In genomic region chr2:171434671-171434980, GRCh38 we compare ENCODE assay signal across 8 cellular contexts. TPM values are rescaled to one million over a fixed set of nuclear protein-coding genes. Genes with fewer than 3 reads are reported as not detected.
A peak's percentile ranks its signal among the peaks of the same experiment; 100 is the strongest.
DNase-seq lines count a peak whose midpoint lies in the region; ATAC-seq, FAIRE-seq and TF ChIP-seq lines count a peak whose summit lies in the region.

No MANE protein-coding gene starts in this region.

- ATAC-seq in HepG2 = no peak

- H2AFZ ChIP-seq in HepG2 (ENCODE audit: low read length) = no peak overlapping the region

- no peak for DNase-seq in AG10803 (ENCODE audit: low read depth)
- DNase-seq in HS-27A (ENCODE audit: low read depth) = peak; percentile 14
- peak in 1 of 2 donors; percentile 15 for DNase-seq in ascending aorta (ENCODE audit: low spot score in 2 of 2)
- peak; percentile 76 for DNase-seq in HepG2 (ENCODE audit: low spot score)
- no peak for DNase-seq in dedifferentiated amniotic fluid mesenchymal stem cell (ENCODE audit: extremely low spot score)
- DNase-seq in stimulated activated CD4-positive, alpha-beta T cell treated with anti-CD3 and anti-CD28 coated beads, Interleukin-1b, Interleukin-23, amount 100 ng/mL, for 48 hours = no peak
- DNase-seq in activated effector memory CD4-positive, alpha-beta T cell treated with anti-CD3 and anti-CD28 coated beads, Interleukin-2, amount 50 U/mL, for 16 hours = no peak

- H3K4me1 ChIP-seq in ascending aorta (peaks cover 0 to 14% of the 10 kb centered on the region in 2 donors), HepG2 (ENCODE audit: insufficient read depth, low read length) (peaks cover 69% of the 10 kb centered on the region)

- H3K27me3 ChIP-seq in ascending aorta (no peaks in the 10 kb centered on the region), HepG2 (ENCODE audit: control insufficient read depth in 1 of 2, insufficient read depth in 2 of 2, low read length in 2 of 2) (no peaks in the 10 kb centered on the region; a peak in 1 of 5 replicates)

- peak overlapping the region; percentile 97 for H3K9ac ChIP-seq in HepG2 (ENCODE audit: insufficient read depth, low read depth, low read length)

- TF ChIP-seq CTCF in AG10803 (conservative IDR thresholded peaks at IDR 0.05; ENCODE audit: low read length) (no peak), ascending aorta (IDR thresholded peaks at IDR 0.05) (no peak), HepG2 (CRISPR knock-in tag; IDR thresholded peaks at IDR 0.05) (no peak)

- BruUV-seq in HepG2 (replicated peaks; lab: Mats Ljungman, UMichigan) = no TSS peak

- CTCF ChIA-PET in HepG2 (lab: Yijun Ruan, JAX; ENCODE audit: low intra/inter-chr PET ratio, low total read pairs) = no interaction called here

- no peaks in the 10 kb centered on the region for H3K9me3 ChIP-seq in ascending aorta
- no peaks in the 10 kb centered on the region for H3K9me3 ChIP-seq in HepG2 (ENCODE audit: low read length)

- WGBS in HepG2 (ENCODE audit: low lambda C conversion rate) = 2% methylated on average over 20 of the region's 20 CpGs

- peak overlapping the region; percentile 77 for H3K4me2 ChIP-seq in HepG2 (ENCODE audit: low read depth, low read length)

- POLR2A ChIA-PET in HepG2 (lab: Yijun Ruan, JAX) = interaction anchor here (1.4 to 1.5 kb wide), 2 partner anchors 45 to 506 kb away, joined by 3 to 13 read pairs; partner anchors contain the start of gene GORASP2

- H4K20me1 ChIP-seq in HepG2 (ENCODE audit: insufficient read depth, low read length) = no peaks in the 10 kb centered on the region

- no peak for TF ChIP-seq RAD21 in HepG2 (CRISPR knock-in tag; IDR thresholded peaks at IDR 0.05)

- peak overlapping the region; percentile 77 for H3K4me3 ChIP-seq in AG10803 (ENCODE audit: low read length)
- H3K4me3 ChIP-seq in ascending aorta = peak overlapping the region; percentile 82 to 97
- peak overlapping the region; percentile 78 to 90 (median 88) for H3K4me3 ChIP-seq in HepG2 (replicated peaks in 1 of 3; ENCODE audit: insufficient read depth in 1 of 3, low read depth in 2 of 3, low read length in 3 of 3)

- H3K27ac ChIP-seq in ascending aorta = peak overlapping the region; percentile 96 to 99
- H3K27ac ChIP-seq in HepG2 (ENCODE audit: extremely low read length, insufficient read depth, low read length) = peak overlapping the region; percentile 87
- H3K27ac ChIP-seq in temporal lobe (ENCODE audit: low read depth, low read length) = peak overlapping the region; percentile 82

- TF ChIP-seq EP300 in HepG2 (IDR thresholded peaks at IDR 0.05; ENCODE audit: low read depth in 2 of 2, low read length in 2 of 2) (no peak), HepG2 (CRISPR knock-in tag; IDR thresholded peaks at IDR 0.05; ENCODE audit: borderline replicate concordance) (no peak)

- in situ Hi-C loops in HepG2 (cut with HindIII; ENCODE audit: extremely low pct_ligation_motif_present, low pct_unique_long_range_greater_than_20kb) = no loop called here

- intact Hi-C loops in ascending aorta (cut with DNase I) = loop anchor here (1.0 to 10.0 kb wide), 9 partner anchors 18 to 1850 kb away; partner anchors contain the start of genes CYBRD1, DYNC1I2, GORASP2 and PDK1
- intact Hi-C loops in HepG2 (cut with micrococcal nuclease; ENCODE audit: unreplicated experiment) = loop anchor here (1.0 to 5.0 kb wide), 2 partner anchors 272 to 461 kb away; partner anchors contain the start of gene TLK1

- H3K36me3 ChIP-seq in ascending aorta (peaks cover 0 to 20% of the 10 kb centered on the region in 2 donors), HepG2 (replicated peaks in 1 of 2; ENCODE audit: control insufficient read depth in 1 of 2, insufficient read depth in 2 of 2, low read length in 2 of 2) (peaks cover 3 to 24% of the 10 kb centered on the region in 2 experiments)

- no peak for TF ChIP-seq POLR2A in HepG2 (IDR thresholded peaks at IDR 0.05; ENCODE audit: insufficient read depth in 1 of 2, low read depth in 2 of 2, low read length in 2 of 2)

- peaks cover 69% of the 10 kb centered on the region for H3K79me2 ChIP-seq in HepG2 (ENCODE audit: insufficient read depth, low read length)

- FAIRE-seq in HepG2 (lab: Jason Lieb, UNC) = no peak

TF ChIP-seq in HepG2, 621 proteins besides CTCF, POLR2A, EP300 and RAD21 (continues in another document):
- TF ChIP-seq CBX1 (IDR thresholded peaks at IDR 0.05; ENCODE audit: low read depth) (no peak), GZF1 (CRISPR knock-in tag; IDR thresholded peaks at IDR 0.05) (no peak), ZNF263 (CRISPR knock-in tag; IDR thresholded peaks at IDR 0.05) (peak; percentile 41), ZBTB2 (CRISPR knock-in tag; IDR thresholded peaks at IDR 0.05; ENCODE audit: low read depth) (no peak), ATF7 (IDR thresholded peaks at IDR 0.05) (no peak), ATF7 (CRISPR knock-in tag; IDR thresholded peaks at IDR 0.05) (no peak), ZNF790 (CRISPR knock-in tag; IDR thresholded peaks at IDR 0.05; ENCODE audit: borderline replicate concordance) (no peak), FOXK2 (IDR thresholded peaks at IDR 0.05) (no peak), ARID2 (CRISPR knock-in tag; IDR thresholded peaks at IDR 0.05; ENCODE audit: borderline replicate concordance) (no peak), SMYD3 (CRISPR knock-in tag; IDR thresholded peaks at IDR 0.05) (0 out of 2 replicates have a peak, but pooled peaks have one; percentile 52), ZMYM3 (CRISPR knock-in tag; IDR thresholded peaks at IDR 0.05) (no peak), BRCA1 (CRISPR knock-in tag; IDR thresholded peaks at IDR 0.05) (0 out of 2 replicates have a peak, but pooled peaks have one; percentile 16), PTBP1 (IDR thresholded peaks at IDR 0.05; ENCODE audit: low read depth, low read length, poor library complexity, severe bottlenecking) (no peak)

RNA-seq across cellular contexts. Expression of gene DCAF17, which starts 0.6 kb away (rescaled TPM):
- 22.6 TPM for total RNA-seq in ascending aorta
- total RNA-seq in HepG2 (2016; rRNA removed; fragmentation: Illumina TruSeq; extraction: Trizol) = 30.0 and 35.3 TPM in 2 replicates
- total RNA-seq in HepG2 (2016; cell fraction: cytosol; rRNA removed; fragmentation: Illumina TruSeq; extraction: Trizol; ENCODE audit: low read depth) = 26.5 and 32.7 TPM in 2 replicates
- 30.5 and 35.1 TPM in 2 replicates for total RNA-seq in HepG2 (2016; cell fraction: insoluble cytoplasmic fraction; rRNA removed; fragmentation: Illumina TruSeq; extraction: Trizol)
- total RNA-seq in HepG2 (2016; cell fraction: membrane; rRNA removed; fragmentation: Illumina TruSeq; extraction: Trizol) = 21.8 and 25.2 TPM in 2 replicates
- 44.6 and 46.6 TPM in 2 replicates for total RNA-seq in HepG2 (2016; cell fraction: nucleus; rRNA removed; fragmentation: Illumina TruSeq; extraction: Trizol)
- polyA plus RNA-seq in HepG2 (2011; rRNA removed) = 13.7 and 13.8 TPM in 2 replicates
- polyA plus RNA-seq in HepG2 (2011; cell fraction: cytosol; rRNA removed) = 5.4 and 7.3 TPM in 2 replicates
- polyA plus RNA-seq in HepG2 (2011; cell fraction: nucleus; rRNA removed) = 14.2 and 21.4 TPM in 2 replicates
- 12.1 and 13.8 TPM in 2 replicates for polyA plus RNA-seq in HepG2 (2012)
- 2.4 and 2.6 TPM in 2 replicates for polyA plus RNA-seq in HepG2 (2016; cell fraction: cytosol; fragmentation: Illumina TruSeq; extraction: Trizol; ENCODE audit: low read depth)
- polyA plus RNA-seq in HepG2 (2016; cell fraction: insoluble cytoplasmic fraction; fragmentation: Illumina TruSeq; extraction: Trizol; ENCODE audit: low read depth) = 23.4 and 23.9 TPM in 2 replicates
- 6.3 and 7.2 TPM in 2 replicates for polyA plus RNA-seq in HepG2 (2016; cell fraction: membrane; fragmentation: Illumina TruSeq; extraction: Trizol; ENCODE audit: low read depth)
- polyA plus RNA-seq in HepG2 (2016; cell fraction: nucleus; fragmentation: Illumina TruSeq; extraction: Trizol; ENCODE audit: insufficient read depth, low read depth) = 43.8 and 46.2 TPM in 2 replicates
- polyA minus RNA-seq in HepG2 (2011; rRNA and poly(A)+ RNA removed; ENCODE audit: low replicate concordance) = 5.9 and 15.8 TPM in 2 replicates
- 14.3 and 20.7 TPM in 2 replicates for polyA minus RNA-seq in HepG2 (2011; cell fraction: cytosol; rRNA and poly(A)+ RNA removed)
- polyA minus RNA-seq in HepG2 (2011; cell fraction: nucleus; rRNA and poly(A)+ RNA removed) = 64.5 and 78.1 TPM in 2 replicates
- 48.4 TPM for total RNA-seq in temporal lobe

RNA-seq across cellular contexts. Expression of gene METTL8, which starts 0.8 kb away (rescaled TPM):
- 6.7 TPM for total RNA-seq in ascending aorta
- total RNA-seq in HepG2 (2016; rRNA removed; fragmentation: Illumina TruSeq; extraction: Trizol) = 68.2 and 89.8 TPM in 2 replicates
- 58.1 and 65.6 TPM in 2 replicates for total RNA-seq in HepG2 (2016; cell fraction: cytosol; rRNA removed; fragmentation: Illumina TruSeq; extraction: Trizol; ENCODE audit: low read depth)
- total RNA-seq in HepG2 (2016; cell fraction: insoluble cytoplasmic fraction; rRNA removed; fragmentation: Illumina TruSeq; extraction: Trizol) = 68.4 and 92.8 TPM in 2 replicates
- total RNA-seq in HepG2 (2016; cell fraction: membrane; rRNA removed; fragmentation: Illumina TruSeq; extraction: Trizol) = 43.4 and 53.8 TPM in 2 replicates
- 39.4 and 45.4 TPM in 2 replicates for total RNA-seq in HepG2 (2016; cell fraction: nucleus; rRNA removed; fragmentation: Illumina TruSeq; extraction: Trizol)
- 9.9 and 18.6 TPM in 2 replicates for polyA plus RNA-seq in HepG2 (2011; rRNA removed)
- 6.5 and 8.9 TPM in 2 replicates for polyA plus RNA-seq in HepG2 (2011; cell fraction: cytosol; rRNA removed)
- polyA plus RNA-seq in HepG2 (2011; cell fraction: nucleus; rRNA removed) = 7.2 and 8.0 TPM in 2 replicates
- polyA plus RNA-seq in HepG2 (2012) = 10.5 and 21.7 TPM in 2 replicates
- polyA plus RNA-seq in HepG2 (2016; cell fraction: cytosol; fragmentation: Illumina TruSeq; extraction: Trizol; ENCODE audit: low read depth) = 14.6 and 19.9 TPM in 2 replicates
- polyA plus RNA-seq in HepG2 (2016; cell fraction: insoluble cytoplasmic fraction; fragmentation: Illumina TruSeq; extraction: Trizol; ENCODE audit: low read depth) = 57.8 and 61.8 TPM in 2 replicates
- 29.4 and 30.5 TPM in 2 replicates for polyA plus RNA-seq in HepG2 (2016; cell fraction: membrane; fragmentation: Illumina TruSeq; extraction: Trizol; ENCODE audit: low read depth)
- 50.6 and 52.1 TPM in 2 replicates for polyA plus RNA-seq in HepG2 (2016; cell fraction: nucleus; fragmentation: Illumina TruSeq; extraction: Trizol; ENCODE audit: insufficient read depth, low read depth)
- 12.2 and 23.7 TPM in 2 replicates for polyA minus RNA-seq in HepG2 (2011; rRNA and poly(A)+ RNA removed; ENCODE audit: low replicate concordance)
- polyA minus RNA-seq in HepG2 (2011; cell fraction: cytosol; rRNA and poly(A)+ RNA removed) = 16.2 and 17.8 TPM in 2 replicates
- polyA minus RNA-seq in HepG2 (2011; cell fraction: nucleus; rRNA and poly(A)+ RNA removed) = 30.9 and 35.8 TPM in 2 replicates
- total RNA-seq in temporal lobe = 15.5 TPM

Comparison
In these comparisons a context has a peak if more than half of its experiments do, and no peak if none do; other contexts are left out.
1. DNase-seq: peak in HS-27A (single experiment) and HepG2 (single experiment); none in AG10803 (single experiment), dedifferentiated amniotic fluid mesenchymal stem cell (single experiment), stimulated activated CD4-positive, alpha-beta T cell treated with anti-CD3 and anti-CD28 coated beads, Interleukin-1b, Interleukin-23, amount 100 ng/mL, for 48 hours (single experiment) and activated effector memory CD4-positive, alpha-beta T cell treated with anti-CD3 and anti-CD28 coated beads, Interleukin-2, amount 50 U/mL, for 16 hours (single experiment).
2. Peak in every context shown above with its lines, with median percentiles within 50 percentile points of each other: H3K4me3 ChIP-seq and H3K27ac ChIP-seq.